ENCODE assay signal across 8 cellular contexts in genomic region chr2:223601932-223602676, GRCh38. TPM values are rescaled to one million over a fixed set of nuclear protein-coding genes. Genes with fewer than 3 reads are reported as not detected.
A peak's percentile ranks its signal among the peaks of the same experiment; 100 is the strongest.
DNase-seq lines count a peak whose midpoint lies in the region; ATAC-seq, FAIRE-seq and TF ChIP-seq lines count a peak whose summit lies in the region.

Gene SCG2 (minus strand): TSS chr2:223602361. CDS start chr2:223599282, 3,079 bp downstream.

- no peaks in the 10 kb centered on the region for H3K27me3 Mint-ChIP-seq in activated CD8-positive, alpha-beta T cell treated with anti-CD3 and anti-CD28 coated beads for 36 hours

- H3K4me1 ChIP-seq in neuron (ENCODE audit: insufficient read depth, low read length) = peaks cover 7% of the 10 kb centered on the region

- no peak within 1 kb of the TSS for H2AFZ ChIP-seq in neuron (ENCODE audit: low read depth, low read length)

- H3K36me3 Mint-ChIP-seq in activated CD8-positive, alpha-beta T cell treated with anti-CD3 and anti-CD28 coated beads for 36 hours (ENCODE audit: low read depth) = no peaks in the 10 kb centered on the region

- H3K27me3 ChIP-seq in AG04450 (ENCODE audit: control insufficient read depth, insufficient read depth, low read length) (no peaks in the 10 kb centered on the region), neuron (ENCODE audit: insufficient read depth, low read length) (no peaks in the 10 kb centered on the region)

- no peaks in the 10 kb centered on the region for H3K4me1 Mint-ChIP-seq in activated CD8-positive, alpha-beta T cell treated with anti-CD3 and anti-CD28 coated beads for 36 hours (ENCODE audit: low read depth)

- H3K27ac Mint-ChIP-seq in activated CD8-positive, alpha-beta T cell treated with anti-CD3 and anti-CD28 coated beads for 36 hours = no peak within 1 kb of the TSS

- H3K9me3 Mint-ChIP-seq in activated CD8-positive, alpha-beta T cell treated with anti-CD3 and anti-CD28 coated beads for 36 hours = no peaks in the 10 kb centered on the region

- H3K4me3 ChIP-seq in AG04450 (ENCODE audit: low read depth, low read length) (no peak within 1 kb of the TSS; the same call in 1 of the 2 replicates), neuron (ENCODE audit: low read length) (peak within 1 kb of the TSS; percentile 46)

- peak; percentile 87 for DNase-seq in AG04450 (ENCODE audit: low read depth, low spot score)
- DNase-seq in NCI-H2227 treated with DMSO at 0.1 percent for 48 hours (lab: John Stamatoyannopoulos, UW) = peak; percentile 95
- peak; percentile 71 for DNase-seq in activated CD8-positive, alpha-beta T cell treated with anti-CD3 and anti-CD28 coated beads for 36 hours
- peak; percentile 89 for DNase-seq in fibroblast of the conjunctiva (ENCODE audit: low read depth)
- peak; percentile 85 for DNase-seq in urothelium cell line (ENCODE audit: low spot score)

- FAIRE-seq in urothelium cell line (lab: Jason Lieb, UNC) = no peak

- CTCF ChIA-PET in AG04450 (lab: Charles Lee) = interaction anchor here (0.6 to 2.5 kb wide), 14 partner anchors 10 to 899 kb away, joined by 3 to 14 read pairs (median 4); no protein-coding TSS in a partner anchor
- CTCF ChIA-PET in activated CD8-positive, alpha-beta T cell treated with anti-CD3 and anti-CD28 coated beads for 36 hours (lab: Charles Lee) = interaction anchor here (0.6 to 1.0 kb wide), 3 partner anchors 10 to 681 kb away, joined by 3 read pairs; no protein-coding TSS in a partner anchor

- H3K27ac ChIP-seq in AG04450 (ENCODE audit: low read depth, low read length) = no peak within 1 kb of the TSS

- H3K36me3 ChIP-seq in neuron (ENCODE audit: insufficient read depth, low read length) = no peaks in the 10 kb centered on the region

- ATAC-seq in GM18508 (IDR thresholded peaks at IDR 0.05; ENCODE audit: insufficient read depth, unreplicated experiment) (peak; percentile 87), HG03064 (IDR thresholded peaks at IDR 0.05; ENCODE audit: low read depth, unreplicated experiment) (peak; percentile 63)
- peak; percentile 73 for ATAC-seq in activated CD8-positive, alpha-beta T cell treated with anti-CD3 and anti-CD28 coated beads for 36 hours

- peak; percentile 48 for TF ChIP-seq CTCF in AG04450 (IDR thresholded peaks at IDR 0.05; ENCODE audit: low read depth, low read length)
- peak; percentile 48 for TF ChIP-seq CTCF in activated CD8-positive, alpha-beta T cell treated with anti-CD3 and anti-CD28 coated beads for 36 hours (IDR thresholded peaks at IDR 0.05)

- intact Hi-C loops in activated CD8-positive, alpha-beta T cell treated with anti-CD3 and anti-CD28 coated beads for 36 hours (cut with micrococcal nuclease) = no loop called here

- no peak within 1 kb of the TSS for H3K4me3 Mint-ChIP-seq in activated CD8-positive, alpha-beta T cell treated with anti-CD3 and anti-CD28 coated beads for 36 hours

- H3K9me3 ChIP-seq in AG04450 (ENCODE audit: control insufficient read depth, insufficient read depth, low read length) = no peaks in the 10 kb centered on the region
- no peaks in the 10 kb centered on the region for H3K9me3 ChIP-seq in neuron (ENCODE audit: low read length)

- POLR2A ChIA-PET in AG04450 (lab: Yijun Ruan, JAX) = interaction anchor here (0.6 to 0.7 kb wide), 2 partner anchors 21 to 113 kb away, joined by 3 to 4 read pairs; no protein-coding TSS in a partner anchor
- POLR2A ChIA-PET in activated CD8-positive, alpha-beta T cell treated with anti-CD3 and anti-CD28 coated beads for 36 hours (lab: Charles Lee) = no interaction called here

RNA-seq across cellular contexts. Expression of gene SCG2, which starts in this region (rescaled TPM):
- polyA plus RNA-seq in AG04450 (2011; rRNA removed) = 1.5 and 1.8 TPM in 2 replicates
- 0.56 and 0.78 TPM in 2 replicates for polyA minus RNA-seq in AG04450 (2011; rRNA and poly(A)+ RNA removed)
- not detected for total RNA-seq in activated CD8-positive, alpha-beta T cell treated with anti-CD3 and anti-CD28 coated beads for 36 hours

Comparison
In these comparisons a context has a peak if more than half of its experiments do, and no peak if none do; other contexts are left out.
1. Peak in DNase-seq and ATAC-seq in activated CD8-positive, alpha-beta T cell treated with anti-CD3 and anti-CD28 coated beads for 36 hours; RNA of the gene not detected or under 1 TPM.